In the genomic region with DNA sequence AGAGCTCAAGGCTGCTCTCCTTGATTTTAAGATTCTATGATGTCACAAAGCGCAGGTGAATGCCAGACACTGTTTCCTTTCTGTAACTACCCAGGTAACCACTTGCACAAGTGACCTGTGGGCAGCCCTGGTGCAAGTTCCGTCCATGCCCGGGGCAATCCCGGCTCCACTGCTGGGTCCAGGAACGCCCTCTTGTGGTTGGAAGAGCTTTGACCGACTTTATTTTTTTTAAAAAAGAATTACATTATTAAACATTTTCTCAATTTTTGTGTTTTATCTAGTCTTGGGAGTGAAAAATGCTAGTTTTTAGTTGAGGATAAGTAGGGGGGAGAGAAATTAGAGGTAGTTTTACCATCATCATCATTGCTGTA, we compare ENCODE assay signal across 8 cellular contexts.
DNase-seq lines count a peak whose midpoint lies in the region; ATAC-seq and TF ChIP-seq lines count a peak whose summit lies in the region.

No MANE protein-coding gene starts in this region.

- H4K20me1 ChIP-seq in smooth muscle cell (ENCODE audit: low read depth), result no peaks in the 10 kb centered on the region

- no peak for ATAC-seq in T-cell (replicated peaks in 1 of 4)
- no peak for ATAC-seq in HG03442 (IDR thresholded peaks at IDR 0.05; ENCODE audit: unreplicated experiment)

- no peak overlapping the region for H2AFZ ChIP-seq in smooth muscle cell (ENCODE audit: low read depth)

- H3K27me3 ChIP-seq in cardiac muscle cell (no peaks in the 10 kb centered on the region), smooth muscle cell (ENCODE audit: low read depth) (no peaks in the 10 kb centered on the region)

- H3K4me3 ChIP-seq in HEK293 (ENCODE audit: low read depth, low read length) (no peak overlapping the region), cardiac muscle cell (no peak overlapping the region), smooth muscle cell (no peak overlapping the region)

- peak overlapping the region; percentile 48 for H3K9ac ChIP-seq in smooth muscle cell (ENCODE audit: low read depth)

- H3K27me3 Mint-ChIP-seq in T-cell, result peaks cover 4 to 24% of the 10 kb centered on the region in 2 donors

- H3K4me1 Mint-ChIP-seq in T-cell, result peaks cover 0 to 5% (median 2%) of the 10 kb centered on the region in 3 donors

- no peak for TF ChIP-seq CTCF in HEK293 (tag by site-specific recombination; IDR thresholded peaks at IDR 0.05)
- TF ChIP-seq CTCF in cardiac muscle cell (IDR thresholded peaks at IDR 0.05; ENCODE audit: low read depth, low read length), result peak; percentile 71
- TF ChIP-seq CTCF in smooth muscle cell (IDR thresholded peaks at IDR 0.05; ENCODE audit: borderline replicate concordance, insufficient read depth, poor library complexity, severe bottlenecking), result peak; percentile 60

- H3K27ac Mint-ChIP-seq in T-cell, result no peak overlapping the region

- CTCF ChIA-PET in HEK293 (lab: Yijun Ruan, JAX), result interaction anchor here (0.6 to 2.6 kb wide), 21 partner anchors 9 to 1202 kb away, joined by 3 to 23 read pairs (median 4); no protein-coding TSS in a partner anchor
- CTCF ChIA-PET in T-cell (lab: Charles Lee), result no interaction called here

- H3K9me3 Mint-ChIP-seq in T-cell, result peaks cover 0 to 3% (median 0%) of the 10 kb centered on the region in 3 donors

- H3K36me3 Mint-ChIP-seq in T-cell, result no peaks in the 10 kb centered on the region

- H3K9me3 ChIP-seq in HEK293 (ENCODE audit: control insufficient read depth, insufficient read depth, low read depth, low read length) (no peaks in the 10 kb centered on the region), cardiac muscle cell (ENCODE audit: low read depth) (no peaks in the 10 kb centered on the region), smooth muscle cell (replicated peaks; ENCODE audit: low read depth) (no peaks in the 10 kb centered on the region)

- peak; percentile 72 for DNase-seq in SW480 (ENCODE audit: low spot score)
- DNase-seq in cardiac muscle cell (ENCODE audit: low read depth in 1 of 2, low spot score in 1 of 2), result peak in 1 of 2 donors; percentile 63
- DNase-seq in smooth muscle cell (lab: John Stamatoyannopoulos, UW; ENCODE audit: unreplicated experiment), result no peak
- no peak for DNase-seq in germinal center (ENCODE audit: low spot score)
- no peak for DNase-seq in T-cell
- DNase-seq in NCI-H1092 treated with DMSO at 0.1 percent for 48 hours (lab: John Stamatoyannopoulos, UW), result no peak

- H3F3A ChIP-seq in smooth muscle cell (ENCODE audit: low read depth), result no peaks in the 10 kb centered on the region

- POLR2A ChIA-PET in HEK293 (lab: Yijun Ruan, JAX) (no interaction called here), T-cell (lab: Charles Lee) (no interaction called here)

- no peaks in the 10 kb centered on the region for H3K79me2 ChIP-seq in smooth muscle cell (ENCODE audit: low read depth)

- H3K36me3 ChIP-seq in HEK293 (ENCODE audit: control insufficient read depth in 2 of 2, insufficient read depth in 1 of 2, low read length in 2 of 2) (no peaks in the 10 kb centered on the region), cardiac muscle cell (no peaks in the 10 kb centered on the region), smooth muscle cell (ENCODE audit: low read depth) (no peaks in the 10 kb centered on the region)

- H3K4me2 ChIP-seq in smooth muscle cell, result peak overlapping the region; percentile 75

- H3K4me1 ChIP-seq in HEK293 (ENCODE audit: control insufficient read depth, insufficient read depth, low read length), result no peaks in the 10 kb centered on the region
- H3K4me1 ChIP-seq in cardiac muscle cell (ENCODE audit: low read depth), result no peaks in the 10 kb centered on the region
- H3K4me1 ChIP-seq in smooth muscle cell (ENCODE audit: low read depth), result no peaks in the 10 kb centered on the region

- H3K27ac ChIP-seq in HEK293 (ENCODE audit: extremely low read depth, low read depth, low read length), result no peak overlapping the region
- no peak overlapping the region for H3K27ac ChIP-seq in cardiac muscle cell
- peak overlapping the region; percentile 80 for H3K27ac ChIP-seq in smooth muscle cell (ENCODE audit: low read depth)

- no peak overlapping the region for H3K4me3 Mint-ChIP-seq in T-cell

- 50% methylated on average over 6 of the region's 6 CpGs for WGBS in smooth muscle cell (ENCODE audit: low lambda C conversion rate)

TF ChIP-seq in HEK293, 187 proteins besides CTCF, POLR2A, EP300 and RAD21:
- TF ChIP-seq ZNF221 (tag by site-specific recombination; IDR thresholded peaks at IDR 0.05; ENCODE audit: borderline replicate concordance), result no peak
- peak; percentile 33; the same call in 1 of the 2 replicates for TF ChIP-seq ZNF362 (tag by site-specific recombination; IDR thresholded peaks at IDR 0.05)
- TF ChIP-seq ZNF654 (tag by site-specific recombination; IDR thresholded peaks at IDR 0.05; ENCODE audit: low read depth), result peak; percentile 37; the same call in 1 of the 2 replicates
